11 cellular contexts compared by ENCODE assay signal in genomic region chr15:29698030-29698701, GRCh38.
DNase-seq lines count a peak whose midpoint lies in the region; ATAC-seq and TF ChIP-seq lines count a peak whose summit lies in the region.
"Had no signal": no experiment of that assay in that cellular context is flagged by ENCODE, and none has a peak within 500 bp of the region (broad histone marks: within the 10 kb centered on the region; RNA-seq: fewer than 3 reads in every experiment).

No MANE protein-coding gene starts in this region.

- H3K4me3 ChIP-seq in cardiac muscle cell, result no peak overlapping the region
- no peak overlapping the region for H3K4me3 ChIP-seq in left ventricle myocardium inferior
- H3K4me3 ChIP-seq: Peyer's patch, skin epidermis had no signal

- H3K9me3 ChIP-seq in cardiac muscle cell (ENCODE audit: low read depth) (no peaks in the 10 kb centered on the region), left ventricle myocardium inferior (replicated peaks) (peaks cover 19% of the 10 kb centered on the region)
- H3K9me3 ChIP-seq: Peyer's patch had no signal

- peak; percentile 86 for ATAC-seq in SK-N-SH treated with all-trans-retinoic acid at 6 μM for 48 hours
- ATAC-seq in HG03039 (IDR thresholded peaks at IDR 0.05; ENCODE audit: unreplicated experiment), result no peak
- ATAC-seq: stimulated activated effector memory CD8-positive, alpha-beta T cell treated with anti-CD3 and anti-CD28 coated beads, Interleukin-12 subunit alpha, Interleukin-12 subunit beta, amount 100 ng/mL, for 72 hours had no signal

- DNase-seq in cardiac muscle cell (ENCODE audit: low read depth in 1 of 2, low spot score in 1 of 2) (peak in 1 of 2 donors; percentile 19), left ventricle myocardium inferior (no peak), hepatic stellate cell (ENCODE audit: low spot score) (peak; percentile 47), NCI-H446 treated with DMSO at 0.1 percent for 48 hours (lab: John Stamatoyannopoulos, UW) (no peak), superior temporal gyrus (ENCODE audit: extremely low spot score) (no peak)
- no peak for DNase-seq in central memory CD4-positive, alpha-beta T cell

- H3K4me1 ChIP-seq in cardiac muscle cell (ENCODE audit: low read depth), result no peaks in the 10 kb centered on the region
- H3K4me1 ChIP-seq in left ventricle myocardium inferior, result no peaks in the 10 kb centered on the region
- H3K4me1 ChIP-seq: Peyer's patch had no signal

- H3K36me3 ChIP-seq in cardiac muscle cell (peaks cover 37% of the 10 kb centered on the region), left ventricle myocardium inferior (peaks cover 53% of the 10 kb centered on the region)

- intact Hi-C loops in left ventricle myocardium inferior (cut with micrococcal nuclease), result no loop called here

- H3K27ac ChIP-seq in cardiac muscle cell, result peak overlapping the region; percentile 19
- H3K27ac ChIP-seq in left ventricle myocardium inferior (replicated peaks), result no peak overlapping the region
- H3K27ac ChIP-seq: skin epidermis had no signal

- TF ChIP-seq CTCF in cardiac muscle cell (IDR thresholded peaks at IDR 0.05; ENCODE audit: low read depth, low read length) (no peak), left ventricle myocardium inferior (IDR thresholded peaks at IDR 0.05; ENCODE audit: borderline replicate concordance) (no peak)

- H3K27me3 ChIP-seq in cardiac muscle cell, result no peaks in the 10 kb centered on the region
- no peaks in the 10 kb centered on the region for H3K27me3 ChIP-seq in left ventricle myocardium inferior (ENCODE audit: low read depth)
- H3K27me3 ChIP-seq: Peyer's patch had no signal

TF ChIP-seq in SK-N-SH treated with all-trans-retinoic acid at 6 μM for 48 hours, 23 proteins besides CTCF, POLR2A, EP300 and RAD21:
- no peak for TF ChIP-seq CSRNP3 (CRISPR knock-in tag; IDR thresholded peaks at IDR 0.05)
- no peak for TF ChIP-seq TOX (CRISPR knock-in tag; IDR thresholded peaks at IDR 0.05; ENCODE audit: borderline replicate concordance)
- no peak for TF ChIP-seq ZNF8 (CRISPR knock-in tag; IDR thresholded peaks at IDR 0.05)
- no peak for TF ChIP-seq ZC3H10 (CRISPR knock-in tag; IDR thresholded peaks at IDR 0.05)
- no peak for TF ChIP-seq TSHZ2 (CRISPR knock-in tag; IDR thresholded peaks at IDR 0.05)
- TF ChIP-seq CSDC2 (CRISPR knock-in tag; IDR thresholded peaks at IDR 0.05), result no peak
- no peak for TF ChIP-seq ARNTL (CRISPR knock-in tag; IDR thresholded peaks at IDR 0.05; ENCODE audit: borderline replicate concordance, low read depth)
- TF ChIP-seq ZFP3 (CRISPR knock-in tag; IDR thresholded peaks at IDR 0.05), result no peak
- TF ChIP-seq BACH2 (CRISPR knock-in tag; IDR thresholded peaks at IDR 0.05; ENCODE audit: borderline replicate concordance), result no peak
- TF ChIP-seq PATZ1 (CRISPR knock-in tag; IDR thresholded peaks at IDR 0.05; ENCODE audit: borderline replicate concordance), result no peak
- TF ChIP-seq POU6F1 (CRISPR knock-in tag; IDR thresholded peaks at IDR 0.05; ENCODE audit: borderline replicate concordance, low read depth), result no peak
- no peak for TF ChIP-seq ZNF565 (CRISPR knock-in tag; conservative IDR thresholded peaks at IDR 0.05; ENCODE audit: low read depth)
